Comparison of ENCODE assay signal across 8 cellular contexts in genomic region chr4:128863314-128864075, GRCh38. TPM values are rescaled to one million over a fixed set of nuclear protein-coding genes. Genes with fewer than 3 reads are reported as not detected.
DNase-seq lines count a peak whose midpoint lies in the region; ATAC-seq, FAIRE-seq and TF ChIP-seq lines count a peak whose summit lies in the region.

No MANE protein-coding gene starts in this region.

- H3K9ac ChIP-seq in H1 (replicated peaks in 1 of 4; ENCODE audit: extremely low read depth in 1 of 4, low read depth in 3 of 4, low read length in 3 of 4): no peak overlapping the region; a peak in 2 of 7 replicates

- no peak overlapping the region for H4K8ac ChIP-seq in H1 (ENCODE audit: extremely low read depth, insufficient read depth, low read length)

- H4K91ac ChIP-seq in H1 (replicated peaks; ENCODE audit: insufficient read length, low read length): no peak overlapping the region

- CTCF ChIA-PET in H1 (lab: Charles Lee; ENCODE audit: partially characterized antibody): interaction anchor here (0.8 to 2.4 kb wide), 22 partner anchors 9 to 473 kb away, joined by 3 to 11 read pairs (median 4); no protein-coding TSS in a partner anchor

- no peak overlapping the region for H3K56ac ChIP-seq in H1 (replicated peaks; ENCODE audit: insufficient read length, low read depth, low read length)

- H2BK20ac ChIP-seq in H1 (ENCODE audit: low read length): no peak overlapping the region

- peak; percentile 65 to 70 for TF ChIP-seq RAD21 in H1 (IDR thresholded peaks at IDR 0.05 in 1 of 2, conservative IDR thresholded peaks at IDR 0.05 in 1 of 2; ENCODE audit: low read depth in 2 of 2, low read length in 2 of 2)

- no peaks in the 10 kb centered on the region for H3K27me3 ChIP-seq in H1 (replicated peaks in 1 of 4; ENCODE audit: control insufficient read depth in 3 of 4, extremely low read depth in 1 of 4, insufficient read depth in 3 of 4, low read length in 3 of 4)

- H3K9me3 ChIP-seq in H1 (ENCODE audit: insufficient read depth in 2 of 2, low read depth in 1 of 2, low read length in 1 of 2) (no peaks in the 10 kb centered on the region), mesodermal cell (ENCODE audit: control insufficient read depth, low read length) (no peaks in the 10 kb centered on the region)

- DNase-seq in D341Med (ENCODE audit: low spot score) (peak; percentile 82), NCI-H526 (lab: John Stamatoyannopoulos, UW) (peak; percentile 54 to 85), H1 (ENCODE audit: low read depth in 1 of 2, low spot score in 2 of 2) (peak; percentile 57 to 91)
- DNase-seq in activated CD8-positive, alpha-beta memory T cell treated with anti-CD3 and anti-CD28 coated beads for 4 hours (ENCODE audit: low read depth in 2 of 2): peak; percentile 22 to 36
- DNase-seq in stimulated activated CD8-positive, alpha-beta memory T cell treated with anti-CD3 and anti-CD28 coated beads, Interleukin-4, amount 100 ng/mL, for 4 hours (ENCODE audit: low read depth in 2 of 2, low spot score in 1 of 2): peak; percentile 36 to 45

- no peak for TF ChIP-seq EP300 in H1 (IDR thresholded peaks at IDR 0.05; ENCODE audit: borderline replicate concordance in 1 of 2, low read depth in 2 of 2, low read length in 2 of 2)

- H2AK5ac ChIP-seq in H1 (ENCODE audit: low read depth, low read length): no peak overlapping the region

- peak; percentile 34 to 86 (median 65) for TF ChIP-seq CTCF in H1 (IDR thresholded peaks at IDR 0.05; ENCODE audit: control extremely low read depth in 1 of 3, insufficient read depth in 1 of 3, low read depth in 1 of 3, low read length in 3 of 3)

- H4K20me1 ChIP-seq in H1 (replicated peaks in 1 of 2; ENCODE audit: control insufficient read depth in 1 of 2, insufficient read depth in 2 of 2, low read length in 2 of 2): peaks cover 39 to 40% of the 10 kb centered on the region in 2 experiments

- H3K14ac ChIP-seq in H1 (ENCODE audit: insufficient read length): no peak overlapping the region

- H3K18ac ChIP-seq in H1 (ENCODE audit: extremely low read depth, low read length): no peak overlapping the region

- H2BK5ac ChIP-seq in H1 (ENCODE audit: low read depth, low read length): no peak overlapping the region

- H2AFZ ChIP-seq in H1 (ENCODE audit: low read length): no peak overlapping the region

- WGBS in H1 (ENCODE audit: extremely low coverage in 1 of 2, insufficient coverage in 1 of 2, insufficient read length in 1 of 2, insufficient replicate concordance in 2 of 2, low coverage in 1 of 2, low lambda C conversion rate in 2 of 2, missing lambda C conversion rate in 1 of 2), 2 experiments: 73% methylated on average over 10 of the region's 10 CpGs; no CpG with 5 or more reads in 1 of the 2 experiments
- WGBS in mesodermal cell (ENCODE audit: insufficient coverage in 2 of 2), 2 experiments: 49 to 50% methylated on average over 5 to 7 of the region's 10 CpGs

- H3K4me3 ChIP-seq in H1 (ENCODE audit: extremely low read depth in 1 of 4, insufficient read depth in 2 of 4, low read depth in 3 of 4, low read length in 4 of 4) (no peak overlapping the region), mesodermal cell (ENCODE audit: extremely low read depth, insufficient read depth, low read length, poor library complexity, severe bottlenecking) (no peak overlapping the region)

- peak; percentile 58 for FAIRE-seq in H1 (lab: Jason Lieb, UNC)

- no peak overlapping the region for H2BK15ac ChIP-seq in H1 (ENCODE audit: low read length)

- no peak overlapping the region for H2BK12ac ChIP-seq in H1 (ENCODE audit: low read depth, low read length)

- H3K79me2 ChIP-seq in H1 (ENCODE audit: control insufficient read depth in 1 of 2, insufficient read depth in 2 of 2, low read length in 2 of 2): peaks cover 6 to 73% of the 10 kb centered on the region in 2 experiments

- no peak overlapping the region for H3K23ac ChIP-seq in H1 (ENCODE audit: insufficient read length)

- H3K23me2 ChIP-seq in H1 (ENCODE audit: low read depth, low read length): peaks cover 4% of the 10 kb centered on the region; the same call in 1 of the 2 replicates

- POLR2A ChIA-PET in H1 (lab: Charles Lee; ENCODE audit: partially characterized antibody): interaction anchor here (0.6 to 12.5 kb wide), 8 partner anchors 10 to 289 kb away, joined by 3 to 204 read pairs (median 8); no protein-coding TSS in a partner anchor

- H3K27ac ChIP-seq in H1 (ENCODE audit: low read depth, low read length) (no peak overlapping the region), mesodermal cell (ENCODE audit: low read depth, low read length, severe bottlenecking) (peak overlapping the region; percentile 66)

- no peak overlapping the region for H3K4ac ChIP-seq in H1 (replicated peaks; ENCODE audit: insufficient read length, low read depth, low read length)

- peaks cover 53 to 99% (median 86%) of the 10 kb centered on the region in 4 experiments for H3K36me3 ChIP-seq in H1 (ENCODE audit: control insufficient read depth in 2 of 4, insufficient read depth in 4 of 4, low read length in 3 of 4)
- H3K36me3 ChIP-seq in mesodermal cell (ENCODE audit: control insufficient read depth, insufficient read depth, low read length): peaks cover 90% of the 10 kb centered on the region

- peaks cover 13% of the 10 kb centered on the region for H3K79me1 ChIP-seq in H1 (ENCODE audit: low read depth, low read length)

- no peak overlapping the region for H4K5ac ChIP-seq in H1 (ENCODE audit: insufficient read length, low read depth, low read length)

- H3K4me1 ChIP-seq in H1 (replicated peaks in 1 of 4; ENCODE audit: control insufficient read depth in 3 of 4, insufficient read depth in 4 of 4, low read length in 3 of 4) (peaks cover 0 to 9% (median 5%) of the 10 kb centered on the region in 4 experiments; a peak in 6 of 7 replicates), mesodermal cell (ENCODE audit: control insufficient read depth, insufficient read depth, low read length, poor library complexity, severe bottlenecking) (peaks cover 13% of the 10 kb centered on the region)

- peak in 1 of 2 experiments; percentile 66; a peak in 1 of 3 replicates for TF ChIP-seq POLR2A in H1 (IDR thresholded peaks at IDR 0.05; ENCODE audit: control extremely low read depth in 1 of 2, low read depth in 2 of 2, low read length in 2 of 2)

- no peak overlapping the region for H2BK120ac ChIP-seq in H1 (replicated peaks; ENCODE audit: low read depth, low read length)

- no peak overlapping the region for H3K4me2 ChIP-seq in H1 (ENCODE audit: insufficient read depth in 1 of 2, low read depth in 2 of 2, low read length in 2 of 2)

- peak; percentile 25 for ATAC-seq in HG02571 (IDR thresholded peaks at IDR 0.05; ENCODE audit: unreplicated experiment)
- no peak for ATAC-seq in GM19397 (IDR thresholded peaks at IDR 0.05; ENCODE audit: unreplicated experiment)

TF ChIP-seq in H1, 55 proteins besides CTCF, POLR2A, EP300 and RAD21:
- TF ChIP-seq SAP30 (IDR thresholded peaks at IDR 0.05; ENCODE audit: insufficient read depth, insufficient replicate concordance, low read length) (no peak), CTBP2 (IDR thresholded peaks at IDR 0.05; ENCODE audit: borderline replicate concordance, insufficient read depth, insufficient read length, low read length) (no peak), POLR2AphosphoS5 (IDR thresholded peaks at IDR 0.05; ENCODE audit: low read depth, low read length) (peak; percentile 18; the same call in 1 of the 2 replicates), TEAD4 (IDR thresholded peaks at IDR 0.05; ENCODE audit: low read depth, low read length) (peak; percentile 33; the same call in 1 of the 2 replicates), SIN3A (conservative IDR thresholded peaks at IDR 0.05 in 1 of 2, IDR thresholded peaks at IDR 0.05 in 1 of 2; ENCODE audit: low read depth in 1 of 2, low read length in 2 of 2) (0 out of 4 replicates have a peak, but pooled peaks of 1 of the 2 experiments have one; percentile 35)

RNA-seq across cellular contexts. Expression of gene JADE1, which starts 54.0 kb away (rescaled TPM):
- total RNA-seq in H1 (2021; fragmentation: NEBNext Ultra II Directional; extraction: Animal tissue kit (Norgen Biotek cat#: 25700)): 213 and 216 TPM in 2 replicates
- polyA plus RNA-seq in H1 (2011; rRNA removed): 37.7 and 43.8 TPM in 2 replicates
- polyA plus RNA-seq in H1 (2011; cell fraction: cytosol; rRNA removed): 57.6 TPM
- 123 TPM for polyA plus RNA-seq in H1 (2011; cell fraction: nucleus; rRNA removed)
- 83.3 to 114 TPM (median 103 TPM) in 4 replicates for polyA plus RNA-seq in H1 (2012, experiment 1 of 2)
- polyA plus RNA-seq in H1 (2012, experiment 2 of 2): 16.3 TPM
- 91.7 TPM for polyA plus RNA-seq in H1 (2013, experiment 1 of 2)
- polyA plus RNA-seq in H1 (2013, experiment 2 of 2): 84.6 TPM
- polyA minus RNA-seq in H1 (2011; rRNA and poly(A)+ RNA removed): 192 and 212 TPM in 2 replicates
- polyA minus RNA-seq in H1 (2011; cell fraction: cytosol; rRNA and poly(A)+ RNA removed): 75.4 TPM
- 179 TPM for polyA minus RNA-seq in H1 (2011; cell fraction: nucleus; rRNA and poly(A)+ RNA removed)
- polyA plus RNA-seq in mesodermal cell (2013, experiment 1 of 2): 21.6 TPM
- polyA plus RNA-seq in mesodermal cell (2013, experiment 2 of 2): 22.9 TPM

Comparison
In these comparisons a context has a peak if more than half of its experiments do, and no peak if none do; other contexts are left out.
1. DNase-seq: peak in every context shown above with its lines; median percentile 82 in D341Med; 74 in H1; 70 in NCI-H526; 40 in stimulated activated CD8-positive, alpha-beta memory T cell treated with anti-CD3 and anti-CD28 coated beads, Interleukin-4, amount 100 ng/mL, for 4 hours; 29 in activated CD8-positive, alpha-beta memory T cell treated with anti-CD3 and anti-CD28 coated beads for 4 hours.